In the genomic region with DNA sequence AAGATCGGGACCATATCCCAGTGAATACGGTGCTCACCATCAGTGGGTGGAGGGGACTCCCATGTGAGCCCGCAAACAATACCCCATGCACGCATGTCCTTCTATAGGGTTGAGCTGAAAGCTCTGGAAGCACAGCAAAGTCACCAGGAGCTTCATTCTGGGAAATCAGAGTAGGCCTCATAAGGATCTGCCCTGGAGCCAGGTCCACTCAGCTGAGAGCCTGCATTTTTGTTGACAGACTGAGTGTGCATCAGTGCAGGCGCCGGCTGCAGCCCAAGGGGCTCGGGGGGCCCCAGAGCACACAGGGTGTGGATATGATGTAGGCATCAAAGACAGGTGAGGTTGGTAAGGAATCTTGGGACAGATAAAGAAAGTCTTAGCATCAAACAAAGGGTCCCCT, we compare ENCODE assay signal across 34 cellular contexts.
"Had no signal": no experiment of that assay in that cellular context is flagged by ENCODE, and none has a peak within 500 bp of the region (broad histone marks: within the 10 kb centered on the region; RNA-seq: fewer than 3 reads in every experiment).

No MANE protein-coding gene starts in this region.

- H3K4me3 ChIP-seq: ascending aorta, cardiac muscle cell had no signal

- H3K27me3 Mint-ChIP-seq: activated CD4-positive, alpha-beta memory T cell treated with anti-CD3 and anti-CD28 coated beads for 36 hours; activated CD8-positive, alpha-beta memory T cell treated with anti-CD3 and anti-CD28 coated beads, Interleukin-2, amount 10 ng/mL, durations not matched to agents 7 days and 5 days; activated CD8-positive, alpha-beta T cell treated with anti-CD3 and anti-CD28 coated beads for 36 hours; activated naive CD8-positive, alpha-beta T cell; activated T-cell treated with anti-CD3 and anti-CD28 coated beads, Interleukin-2, amount 50 U/mL, for 24 hours had no signal

- H3K9me3 Mint-ChIP-seq: activated B cell treated with CpG ODN at 0.5 μM for 24 hours; activated CD4-positive, alpha-beta memory T cell treated with anti-CD3 and anti-CD28 coated beads for 36 hours; activated CD4-positive, alpha-beta T cell treated with anti-CD3 and anti-CD28 coated beads, Interleukin-2, amount 10 ng/mL, durations not matched to agents 24 days and 14 days; activated CD8-positive, alpha-beta T cell treated with anti-CD3 and anti-CD28 coated beads for 36 hours; activated naive CD4-positive, alpha-beta T cell treated with anti-CD3 and anti-CD28 coated beads, Interleukin-2, amount 10 ng/mL, durations not matched to agents 7 days and 5 days; activated naive CD4-positive, alpha-beta T cell treated with anti-CD3 and anti-CD28 coated beads, Interleukin-2, amount 50 U/mL, for 24 hours; activated naive CD8-positive, alpha-beta T cell treated with anti-CD3 and anti-CD28 coated beads, Interleukin-2, amount 10 ng/mL, durations not matched to agents 7 days and 5 days; activated naive CD8-positive, alpha-beta T cell treated with anti-CD3 and anti-CD28 coated beads, Interleukin-2, amount 50 U/mL, for 24 hours; activated T-cell treated with anti-CD3 and anti-CD28 coated beads, Interleukin-2, amount 50 U/mL, for 24 hours; activated T-helper 2 cell treated with anti-CD3 and anti-CD28 coated beads, Interferon-gamma antibody, Interleukin-2, Interleukin-4, amounts not matched to agents 10 μg/mL and 5 μg/mL and 100 μg/mL, durations not matched to agents 14 hours and 24 hours and 36 hours; central memory CD8-positive, alpha-beta T cell; T-helper 1 cell treated with Interleukin-12 subunit alpha and Interleukin-12 subunit beta and Interleukin-4 antibody, amounts not matched to agents 30 μg/mL and 1 μg/mL, for 36 hours; T-helper 2 cell treated with Interferon-gamma antibody and Interleukin-4, amounts not matched to agents 5 μg/mL and 100 μg/mL, for 36 hours had no signal

- H3K4me3 Mint-ChIP-seq: activated B cell treated with CpG ODN at 0.5 μM for 24 hours; activated CD4-positive, alpha-beta memory T cell treated with anti-CD3 and anti-CD28 coated beads for 36 hours; activated CD4-positive, alpha-beta T cell treated with anti-CD3 and anti-CD28 coated beads, Interleukin-2, amount 10 ng/mL, durations not matched to agents 24 days and 14 days; activated CD8-positive, alpha-beta memory T cell treated with anti-CD3 and anti-CD28 coated beads, Interleukin-2, amount 10 ng/mL, durations not matched to agents 7 days and 5 days; activated CD8-positive, alpha-beta T cell treated with anti-CD3 and anti-CD28 coated beads for 36 hours; activated naive CD4-positive, alpha-beta T cell treated with anti-CD3 and anti-CD28 coated beads, Interleukin-2, amount 10 ng/mL, durations not matched to agents 7 days and 5 days; activated naive CD4-positive, alpha-beta T cell treated with anti-CD3 and anti-CD28 coated beads, Interleukin-2, amount 50 U/mL, for 24 hours; activated naive CD8-positive, alpha-beta T cell; activated naive CD8-positive, alpha-beta T cell treated with anti-CD3 and anti-CD28 coated beads, Interleukin-2, amount 10 ng/mL, durations not matched to agents 7 days and 5 days; activated naive CD8-positive, alpha-beta T cell treated with anti-CD3 and anti-CD28 coated beads, Interleukin-2, amount 50 U/mL, for 24 hours; activated T-cell treated with anti-CD3 and anti-CD28 coated beads, Interleukin-2, amount 50 U/mL, for 24 hours; brain; central memory CD8-positive, alpha-beta T cell; T-helper 1 cell treated with Interleukin-12 subunit alpha and Interleukin-12 subunit beta and Interleukin-4 antibody, amounts not matched to agents 30 μg/mL and 1 μg/mL, for 36 hours; T-helper 2 cell treated with Interferon-gamma antibody and Interleukin-4, amounts not matched to agents 5 μg/mL and 100 μg/mL, for 36 hours had no signal

- H3K36me3 ChIP-seq: ascending aorta, cardiac muscle cell had no signal

- DNase-seq: activated B cell treated with CpG ODN at 0.5 μM for 24 hours; activated CD4-positive, alpha-beta memory T cell treated with anti-CD3 and anti-CD28 coated beads for 36 hours; activated CD4-positive, alpha-beta T cell treated with anti-CD3 and anti-CD28 coated beads for 4 hours; activated CD4-positive, alpha-beta T cell treated with anti-CD3 and anti-CD28 coated beads, Interleukin-2, amount 10 ng/mL, durations not matched to agents 24 days and 14 days; activated CD4-positive, alpha-beta T cell treated with anti-CD3 and anti-CD28 coated beads, Interleukin-2, amount 50 U/mL, for 1 hour; activated CD4-positive, alpha-beta T cell treated with anti-CD3 and anti-CD28 coated beads, Interleukin-2, amount 50 U/mL, for 4 hours; activated CD4-positive, CD25-positive, alpha-beta regulatory T cell treated with anti-CD3 and anti-CD28 coated beads, Interleukin-2, amount 50 U/mL, for 72 hours; activated CD8-positive, alpha-beta memory T cell treated with anti-CD3 and anti-CD28 coated beads for 24 hours; activated CD8-positive, alpha-beta memory T cell treated with anti-CD3 and anti-CD28 coated beads, Interleukin-2, amount 10 ng/mL, durations not matched to agents 7 days and 5 days; activated CD8-positive, alpha-beta T cell treated with anti-CD3 and anti-CD28 coated beads for 36 hours; activated effector memory CD4-positive, alpha-beta T cell treated with Interleukin-2 at 50 U/mL for 16 hours; activated gamma-delta T cell; activated naive CD4-positive, alpha-beta T cell treated with anti-CD3 and anti-CD28 coated beads, Interleukin-2, amount 10 ng/mL, durations not matched to agents 7 days and 5 days; activated naive CD4-positive, alpha-beta T cell treated with Interleukin-2 at 50 U/mL for 16 hours; activated naive CD8-positive, alpha-beta T cell treated with anti-CD3 and anti-CD28 coated beads, Interleukin-2, amount 10 ng/mL, durations not matched to agents 7 days and 5 days; activated naive CD8-positive, alpha-beta T cell treated with anti-CD3 and anti-CD28 coated beads, Interleukin-2, amount 50 U/mL, for 24 hours; activated T-cell treated with anti-CD3 and anti-CD28 coated beads, Interleukin-2, amount 50 U/mL, for 24 hours; amygdala; anterior cingulate cortex; caudate nucleus; SW 1271; T-helper 1 cell; T-helper 2 cell; T-helper 9 cell had no signal

- H3K9me3 ChIP-seq: ascending aorta had no signal

- H3K27ac Mint-ChIP-seq: activated B cell treated with CpG ODN at 0.5 μM for 24 hours; activated CD4-positive, alpha-beta memory T cell treated with anti-CD3 and anti-CD28 coated beads for 36 hours; activated CD4-positive, alpha-beta T cell treated with anti-CD3 and anti-CD28 coated beads, Interleukin-2, amount 10 ng/mL, durations not matched to agents 24 days and 14 days; activated CD8-positive, alpha-beta memory T cell treated with anti-CD3 and anti-CD28 coated beads, Interleukin-2, amount 10 ng/mL, durations not matched to agents 7 days and 5 days; activated CD8-positive, alpha-beta T cell treated with anti-CD3 and anti-CD28 coated beads for 36 hours; activated naive CD4-positive, alpha-beta T cell treated with anti-CD3 and anti-CD28 coated beads, Interleukin-2, amount 10 ng/mL, durations not matched to agents 7 days and 5 days; activated naive CD4-positive, alpha-beta T cell treated with anti-CD3 and anti-CD28 coated beads, Interleukin-2, amount 50 U/mL, for 24 hours; activated naive CD8-positive, alpha-beta T cell; activated naive CD8-positive, alpha-beta T cell treated with anti-CD3 and anti-CD28 coated beads, Interleukin-2, amount 10 ng/mL, durations not matched to agents 7 days and 5 days; activated naive CD8-positive, alpha-beta T cell treated with anti-CD3 and anti-CD28 coated beads, Interleukin-2, amount 50 U/mL, for 24 hours; activated T-cell treated with anti-CD3 and anti-CD28 coated beads, Interleukin-2, amount 50 U/mL, for 24 hours; activated T-helper 2 cell treated with anti-CD3 and anti-CD28 coated beads, Interferon-gamma antibody, Interleukin-2, Interleukin-4, amounts not matched to agents 10 μg/mL and 5 μg/mL and 100 μg/mL, durations not matched to agents 14 hours and 24 hours and 36 hours; T-helper 1 cell treated with Interleukin-12 subunit alpha and Interleukin-12 subunit beta and Interleukin-4 antibody, amounts not matched to agents 30 μg/mL and 1 μg/mL, for 36 hours; T-helper 2 cell treated with Interferon-gamma antibody and Interleukin-4, amounts not matched to agents 5 μg/mL and 100 μg/mL, for 36 hours had no signal

- H3K4me1 Mint-ChIP-seq: activated B cell treated with CpG ODN at 0.5 μM for 24 hours; activated CD8-positive, alpha-beta memory T cell treated with anti-CD3 and anti-CD28 coated beads, Interleukin-2, amount 10 ng/mL, durations not matched to agents 7 days and 5 days; activated naive CD4-positive, alpha-beta T cell treated with anti-CD3 and anti-CD28 coated beads, Interleukin-2, amount 50 U/mL, for 24 hours; activated naive CD8-positive, alpha-beta T cell treated with anti-CD3 and anti-CD28 coated beads, Interleukin-2, amount 10 ng/mL, durations not matched to agents 7 days and 5 days; activated naive CD8-positive, alpha-beta T cell treated with anti-CD3 and anti-CD28 coated beads, Interleukin-2, amount 50 U/mL, for 24 hours; central memory CD8-positive, alpha-beta T cell had no signal

- H3K27ac ChIP-seq: ascending aorta, cardiac muscle cell, VCaP had no signal

- H3K27me3 ChIP-seq: ascending aorta had no signal

- H3K36me3 Mint-ChIP-seq: activated CD4-positive, alpha-beta memory T cell treated with anti-CD3 and anti-CD28 coated beads for 36 hours; activated CD8-positive, alpha-beta memory T cell treated with anti-CD3 and anti-CD28 coated beads, Interleukin-2, amount 10 ng/mL, durations not matched to agents 7 days and 5 days; activated naive CD4-positive, alpha-beta T cell treated with anti-CD3 and anti-CD28 coated beads, Interleukin-2, amount 10 ng/mL, durations not matched to agents 7 days and 5 days; activated naive CD4-positive, alpha-beta T cell treated with anti-CD3 and anti-CD28 coated beads, Interleukin-2, amount 50 U/mL, for 24 hours; activated naive CD8-positive, alpha-beta T cell; activated naive CD8-positive, alpha-beta T cell treated with anti-CD3 and anti-CD28 coated beads, Interleukin-2, amount 10 ng/mL, durations not matched to agents 7 days and 5 days; brain had no signal

- ATAC-seq: activated CD8-positive, alpha-beta memory T cell treated with anti-CD3 and anti-CD28 coated beads, Interleukin-2, amount 10 ng/mL, durations not matched to agents 7 days and 5 days; activated CD8-positive, alpha-beta T cell treated with anti-CD3 and anti-CD28 coated beads for 36 hours; activated naive CD8-positive, alpha-beta T cell treated with anti-CD3 and anti-CD28 coated beads, Interleukin-2, amount 50 U/mL, for 24 hours had no signal
